In the genomic region with DNA sequence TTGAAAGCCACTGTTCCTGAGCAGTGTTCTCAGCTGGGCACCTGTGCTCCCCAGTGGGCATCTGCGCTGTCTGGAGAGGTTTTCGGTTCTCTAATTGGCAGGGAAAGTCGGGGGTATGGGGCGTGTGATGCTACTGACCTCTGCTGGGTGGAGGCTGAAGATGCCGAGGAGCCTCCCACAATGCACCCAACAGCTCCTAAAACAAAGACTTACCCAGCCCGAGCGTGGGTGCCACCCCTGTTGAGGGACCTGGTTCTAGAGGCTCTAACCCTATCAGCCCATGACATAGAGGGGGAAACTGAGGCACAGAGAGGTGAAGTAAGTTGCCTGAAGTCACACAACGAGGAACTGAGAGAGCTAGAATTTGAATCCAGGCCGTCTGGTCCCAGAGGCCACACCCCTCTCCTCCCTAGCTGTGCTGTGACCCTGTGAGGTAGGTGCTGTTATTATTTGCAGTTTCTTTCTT, we compare ENCODE assay signal across 8 cellular contexts. TPM values are rescaled to one million over a fixed set of nuclear protein-coding genes. Genes with fewer than 3 reads are reported as not detected.
DNase-seq lines count a peak whose midpoint lies in the region; ATAC-seq, FAIRE-seq and TF ChIP-seq lines count a peak whose summit lies in the region.

No MANE protein-coding gene starts in this region.

- intact Hi-C loops in K562 (cut with micrococcal nuclease) (loop anchor here (1.0 kb wide), 1 partner anchor 20 kb away; no protein-coding TSS in a partner anchor), right lobe of liver (cut with DNase I) (loop anchor here (10.0 kb wide), 2 partner anchors 104 to 294 kb away; no protein-coding TSS in a partner anchor)

- H3K27ac ChIP-seq in K562 (ENCODE audit: extremely low read depth, low read depth, low read length) (no peak overlapping the region), right lobe of liver (no peak overlapping the region)

- CTCF ChIA-PET in K562 (lab: Yijun Ruan, JAX; ENCODE audit: low intra/inter-chr PET ratio) = interaction anchor here (0.7 to 0.8 kb wide), 2 partner anchors 102 to 164 kb away, joined by 3 to 4 read pairs; no protein-coding TSS in a partner anchor

- peak overlapping the region; percentile 91 for H2AFZ ChIP-seq in K562 (ENCODE audit: low read depth, low read length)

- in situ Hi-C loops in K562 (cut with MboI) = no loop called here

- no peaks in the 10 kb centered on the region for H3K27me3 ChIP-seq in K562 (ENCODE audit: control insufficient read depth in 2 of 2, insufficient read depth in 2 of 2, low read length in 2 of 2)
- no peaks in the 10 kb centered on the region for H3K27me3 ChIP-seq in right lobe of liver

- TF ChIP-seq CTCF in GM12872 (IDR thresholded peaks at IDR 0.05; ENCODE audit: insufficient read depth, low read depth, low read length) = peak; percentile 90
- TF ChIP-seq CTCF in K562 (IDR thresholded peaks at IDR 0.05 in 2 of 3, conservative IDR thresholded peaks at IDR 0.05 in 1 of 3; ENCODE audit: insufficient read depth in 2 of 3, low read depth in 1 of 3, low read length in 3 of 3) = peak; percentile 79 to 87 (median 81)
- peak; percentile 4 to 37 (median 28) for TF ChIP-seq CTCF in right lobe of liver (IDR thresholded peaks at IDR 0.05)

- peak; percentile 56 to 73 for TF ChIP-seq RAD21 in K562 (CRISPR knock-in tag; conservative IDR thresholded peaks at IDR 0.05 in 1 of 2, IDR thresholded peaks at IDR 0.05 in 1 of 2)

- H4K20me1 ChIP-seq in K562 (replicated peaks; ENCODE audit: control insufficient read depth, insufficient read depth, low read length) = no peaks in the 10 kb centered on the region; the same call in 1 of the 2 replicates

- H3K4me3 ChIP-seq in K562 (no peak overlapping the region), right lobe of liver (no peak overlapping the region)

- POLR2A ChIA-PET in K562 (lab: Yijun Ruan, JAX) = interaction anchor here (1.0 to 6.1 kb wide), 5 partner anchors 9 to 294 kb away, joined by 3 to 85 read pairs (median 5); a partner anchor contains a TSS

- TF ChIP-seq POLR2A in K562 (conservative IDR thresholded peaks at IDR 0.05) = no peak
- TF ChIP-seq POLR2A in right lobe of liver (IDR thresholded peaks at IDR 0.05) = no peak

- peak; percentile 90 for FAIRE-seq in K562 (lab: Jason Lieb, UNC)

- peak overlapping the region; percentile 69 for H3K4me2 ChIP-seq in K562 (ENCODE audit: insufficient read depth, low read length)

- H3K36me3 ChIP-seq in K562 (ENCODE audit: control insufficient read depth, insufficient read depth, low read length) (no peaks in the 10 kb centered on the region), right lobe of liver (no peaks in the 10 kb centered on the region)

- BruUV-seq in K562 (replicated peaks; lab: Mats Ljungman, UMichigan) = no TSS peak

- DNase-seq in A172 (ENCODE audit: low spot score) (peak; percentile 39), M059J (ENCODE audit: low read depth) (peak; percentile 59), SKM-1 treated with dmso at 0.1 percent for 144 hours (lab: John Stamatoyannopoulos, UW; ENCODE audit: unreplicated experiment) (peak; percentile 44), K562 (ENCODE audit: extremely low read depth in 1 of 4, low spot score in 3 of 4) (peak; percentile 67 to 73 (median 69)), right lobe of liver (no peak), GF-D8 (lab: John Stamatoyannopoulos, UW) (no peak)
- no peak for DNase-seq in NK-92 treated with Interleukin-12 subunit alpha and Interleukin-12 subunit beta, amount 100 ng/mL, for 24 hours (lab: John Stamatoyannopoulos, UW)

- H3K9me1 ChIP-seq in K562 (ENCODE audit: control insufficient read depth, insufficient read depth, low read length) = no peaks in the 10 kb centered on the region

- 5% methylated on average over 9 of the region's 9 CpGs for WGBS in K562 (ENCODE audit: insufficient coverage, low coverage, missing lambda C conversion rate)
- WGBS in right lobe of liver (ENCODE audit: insufficient coverage, low coverage, low lambda C conversion rate, missing lambda C conversion rate) = 26% methylated on average over 2 of the region's 9 CpGs

- H3K9me3 ChIP-seq in K562 (replicated peaks; ENCODE audit: control insufficient read depth, insufficient read depth, low read depth, low read length) (no peaks in the 10 kb centered on the region), right lobe of liver (no peaks in the 10 kb centered on the region)

- peak; percentile 86 for ATAC-seq in K562
- ATAC-seq in right lobe of liver = peak; percentile 22 to 39 (median 32)

- TF ChIP-seq EP300 in K562 (IDR thresholded peaks at IDR 0.05; ENCODE audit: low read length) = no peak

- no peaks in the 10 kb centered on the region for H3K79me2 ChIP-seq in K562 (ENCODE audit: control insufficient read depth, insufficient read depth, low read length)

- H3K9ac ChIP-seq in K562 (ENCODE audit: insufficient read depth in 1 of 2, low read depth in 2 of 2, low read length in 2 of 2) = peak overlapping the region; percentile 9 to 21; a peak in 2 of 4 replicates

- H3K4me1 ChIP-seq in K562 (replicated peaks in 1 of 2; ENCODE audit: control insufficient read depth in 2 of 2, insufficient read depth in 2 of 2, low read length in 2 of 2) = peaks cover 0 to 36% of the 10 kb centered on the region in 2 experiments; a peak in 3 of 5 replicates
- peaks cover 0 to 3% (median 0%) of the 10 kb centered on the region in 4 donors for H3K4me1 ChIP-seq in right lobe of liver

RNA-seq across cellular contexts. Expression of a gene that starts 2.3 kb away (rescaled TPM):
- not detected in 2 replicates for total RNA-seq in A172 (2014; rRNA removed; shearing (Covaris generic))
- not detected in 2 replicates for total RNA-seq in M059J (2014; rRNA removed; shearing (Covaris generic))
- not detected in 2 replicates for total RNA-seq in K562 (2011; cell fraction: chromatin; rRNA removed; ENCODE audit: low replicate concordance)
- total RNA-seq in K562 (2011; cell fraction: nucleolus; rRNA removed) = not detected in 2 replicates
- total RNA-seq in K562 (2011; cell fraction: nucleoplasm; rRNA removed) = not detected in 2 replicates
- total RNA-seq in K562 (2014; rRNA removed) (not detected in 2 replicates), K562 (2014; rRNA removed; fragmentation: Illumina TruSeq; extraction: Trizol) (not detected in 2 replicates), K562 (2015; rRNA removed; fragmentation: Illumina TruSeq; extraction: Trizol) (not detected in 2 replicates), K562 (2021) (not detected in 2 replicates), right lobe of liver (not detected)
- polyA plus RNA-seq in K562 (2011; rRNA removed) (not detected in 2 replicates), K562 (2014; fragmentation: Illumina TruSeq; extraction: Trizol) (not detected in 2 replicates), K562 (2014; fragmentation: Nextera tagmentation; extraction: Ambion mirVana) (not detected), K562 (2014; rRNA removed) (not detected in 2 replicates)
- polyA plus RNA-seq in K562 (2011; cell fraction: cytosol; rRNA removed) = 0.09 TPM in 1 of 2 replicates, not detected in the other
- polyA plus RNA-seq in K562 (2011; cell fraction: nucleus; rRNA removed) = not detected in 2 replicates
- not detected in 2 replicates for polyA plus RNA-seq in K562 (2012)
- polyA minus RNA-seq in K562 (2011; rRNA and poly(A)+ RNA removed) = not detected in 2 replicates
- not detected in 2 replicates for polyA minus RNA-seq in K562 (2011; cell fraction: cytosol; rRNA and poly(A)+ RNA removed)
- not detected in 2 replicates for polyA minus RNA-seq in K562 (2011; cell fraction: nucleus; rRNA and poly(A)+ RNA removed)

RNA-seq across cellular contexts. Expression of a gene that starts 6.0 kb away (rescaled TPM):
- total RNA-seq in A172 (2014; rRNA removed; shearing (Covaris generic)) = 0.07 TPM in 1 of 2 replicates, not detected in the other
- 0.89 TPM in 1 of 2 replicates, not detected in the other for total RNA-seq in M059J (2014; rRNA removed; shearing (Covaris generic))
- total RNA-seq in K562 (2011; cell fraction: chromatin; rRNA removed; ENCODE audit: low replicate concordance) = 1.9 and 6.0 TPM in 2 replicates
- 3.4 and 7.2 TPM in 2 replicates for total RNA-seq in K562 (2011; cell fraction: nucleolus; rRNA removed)
- total RNA-seq in K562 (2011; cell fraction: nucleoplasm; rRNA removed) = 6.5 and 9.6 TPM in 2 replicates
- total RNA-seq in K562 (2014; rRNA removed) (0.82 TPM in 1 of 2 replicates, not detected in the other), K562 (2014; rRNA removed; fragmentation: Illumina TruSeq; extraction: Trizol) (0.29 TPM in 1 of 2 replicates, not detected in the other), K562 (2015; rRNA removed; fragmentation: Illumina TruSeq; extraction: Trizol) (0.45 and 0.87 TPM in 2 replicates), K562 (2021) (0.71 and 1.3 TPM in 2 replicates), right lobe of liver (under 1 TPM in 2 of 6 experiments, not detected in 4; 0.22 to 0.37 TPM)
- polyA plus RNA-seq in K562 (2011; rRNA removed) (0.15 TPM in 2 replicates), K562 (2014; fragmentation: Illumina TruSeq; extraction: Trizol) (not detected in 2 replicates), K562 (2014; fragmentation: Nextera tagmentation; extraction: Ambion mirVana) (not detected), K562 (2014; rRNA removed) (0.04 and 0.19 TPM in 2 replicates)
- 0.04 TPM in 1 of 2 replicates, not detected in the other for polyA plus RNA-seq in K562 (2011; cell fraction: cytosol; rRNA removed)
- 0.18 and 1.2 TPM in 2 replicates for polyA plus RNA-seq in K562 (2011; cell fraction: nucleus; rRNA removed)
- polyA plus RNA-seq in K562 (2012) = 0.13 and 0.14 TPM in 2 replicates
- not detected in 2 replicates for polyA minus RNA-seq in K562 (2011; rRNA and poly(A)+ RNA removed)
- not detected in 2 replicates for polyA minus RNA-seq in K562 (2011; cell fraction: cytosol; rRNA and poly(A)+ RNA removed)
- 2.4 and 4.2 TPM in 2 replicates for polyA minus RNA-seq in K562 (2011; cell fraction: nucleus; rRNA and poly(A)+ RNA removed)

RNA-seq across cellular contexts. Expression of a gene that starts 10.1 kb away (rescaled TPM):
- 764 and 1,035 TPM in 2 replicates for total RNA-seq in A172 (2014; rRNA removed; shearing (Covaris generic))
- total RNA-seq in M059J (2014; rRNA removed; shearing (Covaris generic)) = 1,286 and 1,602 TPM in 2 replicates
- total RNA-seq in K562 (2011; cell fraction: chromatin; rRNA removed; ENCODE audit: low replicate concordance) = 185 and 358 TPM in 2 replicates
- total RNA-seq in K562 (2011; cell fraction: nucleolus; rRNA removed) = 779 and 884 TPM in 2 replicates
- 712 and 996 TPM in 2 replicates for total RNA-seq in K562 (2011; cell fraction: nucleoplasm; rRNA removed)
- 2,565 and 3,619 TPM in 2 replicates for total RNA-seq in K562 (2014; rRNA removed)
- 1,358 and 1,367 TPM in 2 replicates for total RNA-seq in K562 (2014; rRNA removed; fragmentation: Illumina TruSeq; extraction: Trizol)
- 2,022 and 2,084 TPM in 2 replicates for total RNA-seq in K562 (2015; rRNA removed; fragmentation: Illumina TruSeq; extraction: Trizol)
- 2,028 and 2,113 TPM in 2 replicates for total RNA-seq in K562 (2021)
- 1,530 and 1,971 TPM in 2 replicates for polyA plus RNA-seq in K562 (2011; rRNA removed)
- 2,544 and 3,068 TPM in 2 replicates for polyA plus RNA-seq in K562 (2011; cell fraction: cytosol; rRNA removed)
- polyA plus RNA-seq in K562 (2011; cell fraction: nucleus; rRNA removed) = 847 and 901 TPM in 2 replicates
- polyA plus RNA-seq in K562 (2012) = 2,553 and 4,056 TPM in 2 replicates
- 1,653 and 2,262 TPM in 2 replicates for polyA plus RNA-seq in K562 (2014; fragmentation: Illumina TruSeq; extraction: Trizol)
- polyA plus RNA-seq in K562 (2014; fragmentation: Nextera tagmentation; extraction: Ambion mirVana) = 100 to 1,000 TPM; 312 to 402 TPM
- polyA plus RNA-seq in K562 (2014; rRNA removed) = 2,460 and 2,635 TPM in 2 replicates
- 413 and 534 TPM in 2 replicates for polyA minus RNA-seq in K562 (2011; rRNA and poly(A)+ RNA removed)
- polyA minus RNA-seq in K562 (2011; cell fraction: cytosol; rRNA and poly(A)+ RNA removed) = 805 and 1,017 TPM in 2 replicates
- polyA minus RNA-seq in K562 (2011; cell fraction: nucleus; rRNA and poly(A)+ RNA removed) = 167 and 323 TPM in 2 replicates
- total RNA-seq in right lobe of liver = 100 to 1,000 TPM; 355 to 867 (median 385) TPM

RNA-seq across cellular contexts. Expression of a gene that starts 10.5 kb away (rescaled TPM):
- total RNA-seq in A172 (2014; rRNA removed; shearing (Covaris generic)) = 7.6 and 10.5 TPM in 2 replicates
- 2.9 and 5.4 TPM in 2 replicates for total RNA-seq in M059J (2014; rRNA removed; shearing (Covaris generic))
- total RNA-seq in K562 (2011; cell fraction: chromatin; rRNA removed; ENCODE audit: low replicate concordance) = 16.1 and 40.7 TPM in 2 replicates
- total RNA-seq in K562 (2011; cell fraction: nucleolus; rRNA removed) = 26.3 and 31.7 TPM in 2 replicates
- total RNA-seq in K562 (2011; cell fraction: nucleoplasm; rRNA removed) = 25.7 and 33.8 TPM in 2 replicates
- total RNA-seq in K562 (2014; rRNA removed) (4.0 and 8.2 TPM in 2 replicates), K562 (2014; rRNA removed; fragmentation: Illumina TruSeq; extraction: Trizol) (2.1 and 2.9 TPM in 2 replicates), K562 (2015; rRNA removed; fragmentation: Illumina TruSeq; extraction: Trizol) (5.4 and 5.5 TPM in 2 replicates), K562 (2021) (13.9 and 15.2 TPM in 2 replicates), right lobe of liver (10 to 100 TPM; 11.4 to 30.1 (median 17.2) TPM)
- polyA plus RNA-seq in K562 (2011; rRNA removed) (2.0 and 3.5 TPM in 2 replicates), K562 (2014; fragmentation: Illumina TruSeq; extraction: Trizol) (2.6 and 6.4 TPM in 2 replicates), K562 (2014; fragmentation: Nextera tagmentation; extraction: Ambion mirVana) (under 1 TPM; 0.10 to 0.17 TPM), K562 (2014; rRNA removed) (9.0 and 10.8 TPM in 2 replicates)
- polyA plus RNA-seq in K562 (2011; cell fraction: cytosol; rRNA removed) = 2.7 and 9.3 TPM in 2 replicates
- 11.1 and 18.6 TPM in 2 replicates for polyA plus RNA-seq in K562 (2011; cell fraction: nucleus; rRNA removed)
- polyA plus RNA-seq in K562 (2012) = 7.0 and 7.3 TPM in 2 replicates
- 2.8 and 3.5 TPM in 2 replicates for polyA minus RNA-seq in K562 (2011; rRNA and poly(A)+ RNA removed)
- 5.3 and 7.7 TPM in 2 replicates for polyA minus RNA-seq in K562 (2011; cell fraction: cytosol; rRNA and poly(A)+ RNA removed)
- 8.6 and 9.6 TPM in 2 replicates for polyA minus RNA-seq in K562 (2011; cell fraction: nucleus; rRNA and poly(A)+ RNA removed)

RNA-seq across cellular contexts. Expression of a gene that starts 28.3 kb away (rescaled TPM):
- 2.6 and 15.5 TPM in 2 replicates for total RNA-seq in A172 (2014; rRNA removed; shearing (Covaris generic))
- 18.5 and 20.1 TPM in 2 replicates for total RNA-seq in M059J (2014; rRNA removed; shearing (Covaris generic))
- 1.9 and 3.2 TPM in 2 replicates for total RNA-seq in K562 (2011; cell fraction: chromatin; rRNA removed; ENCODE audit: low replicate concordance)
- 1.8 and 2.2 TPM in 2 replicates for total RNA-seq in K562 (2011; cell fraction: nucleolus; rRNA removed)
- 2.1 and 3.3 TPM in 2 replicates for total RNA-seq in K562 (2011; cell fraction: nucleoplasm; rRNA removed)
- total RNA-seq in K562 (2014; rRNA removed) = 3.6 and 5.0 TPM in 2 replicates
- total RNA-seq in K562 (2014; rRNA removed; fragmentation: Illumina TruSeq; extraction: Trizol) = 0.96 and 1.1 TPM in 2 replicates
- 3.7 and 3.9 TPM in 2 replicates for total RNA-seq in K562 (2015; rRNA removed; fragmentation: Illumina TruSeq; extraction: Trizol)
- total RNA-seq in K562 (2021) = 2.6 and 5.5 TPM in 2 replicates
- polyA plus RNA-seq in K562 (2011; rRNA removed) = 0.45 and 1.1 TPM in 2 replicates
- polyA plus RNA-seq in K562 (2011; cell fraction: cytosol; rRNA removed) = 1.0 and 1.3 TPM in 2 replicates
- 1.2 and 1.5 TPM in 2 replicates for polyA plus RNA-seq in K562 (2011; cell fraction: nucleus; rRNA removed)
- polyA plus RNA-seq in K562 (2012) = 4.6 and 5.2 TPM in 2 replicates
- polyA plus RNA-seq in K562 (2014; fragmentation: Illumina TruSeq; extraction: Trizol) = 1.8 and 2.1 TPM in 2 replicates
- polyA plus RNA-seq in K562 (2014; fragmentation: Nextera tagmentation; extraction: Ambion mirVana) = under 1 TPM; 0.25 to 0.64 TPM
- polyA plus RNA-seq in K562 (2014; rRNA removed) = 1.6 and 3.8 TPM in 2 replicates
- 0.49 and 0.99 TPM in 2 replicates for polyA minus RNA-seq in K562 (2011; rRNA and poly(A)+ RNA removed)
- polyA minus RNA-seq in K562 (2011; cell fraction: cytosol; rRNA and poly(A)+ RNA removed) = 0.38 and 1.8 TPM in 2 replicates
- polyA minus RNA-seq in K562 (2011; cell fraction: nucleus; rRNA and poly(A)+ RNA removed) = 0.67 and 2.7 TPM in 2 replicates
- 10 to 100 TPM in 2 of 6 experiments, 1 to 10 TPM in 4; 1.8 to 11.6 (median 3.3) TPM for total RNA-seq in right lobe of liver

Comparison
In these comparisons a context has a peak if more than half of its experiments do, and no peak if none do; other contexts are left out.
1. DNase-seq: peak in A172 (single experiment), M059J (single experiment), SKM-1 treated with dmso at 0.1 percent for 144 hours (single experiment) and K562 (4 of 4); none in right lobe of liver (0 of 3), GF-D8 (single experiment) and NK-92 treated with Interleukin-12 subunit alpha and Interleukin-12 subunit beta, amount 100 ng/mL, for 24 hours (single experiment).
2. CTCF ChIP-seq: peak in every context shown above with its lines; median percentile 90 in GM12872; 81 in K562; 28 in right lobe of liver.